Comparison of ENCODE assay signal across 8 cellular contexts in genomic region chr7:116952640-116953371, GRCh38. TPM values are rescaled to one million over a fixed set of nuclear protein-coding genes. Genes with fewer than 3 reads are reported as not detected.
A peak's percentile ranks its signal among the peaks of the same experiment; 100 is the strongest.
DNase-seq lines count a peak whose midpoint lies in the region; ATAC-seq and TF ChIP-seq lines count a peak whose summit lies in the region.

No MANE protein-coding gene starts in this region.

- peaks cover 8% of the 10 kb centered on the region for H3K4me1 ChIP-seq in CD8-positive, alpha-beta memory T cell (ENCODE audit: insufficient read depth, low read length)
- H3K4me1 ChIP-seq in Karpas-422 (ENCODE audit: low read length), result peaks cover 11% of the 10 kb centered on the region
- H3K4me1 ChIP-seq in mesendoderm (ENCODE audit: control insufficient read depth, low read depth, low read length), result peaks cover 2% of the 10 kb centered on the region
- peaks cover 29% of the 10 kb centered on the region for H3K4me1 ChIP-seq in upper lobe of right lung

- peak overlapping the region; percentile 81 for H3K56ac ChIP-seq in mesendoderm (ENCODE audit: low read length)

- H3K36me3 ChIP-seq in CD8-positive, alpha-beta memory T cell (ENCODE audit: insufficient read depth, low read length), result no peaks in the 10 kb centered on the region
- no peaks in the 10 kb centered on the region for H3K36me3 ChIP-seq in Karpas-422 (ENCODE audit: insufficient read depth, low read length)
- no peaks in the 10 kb centered on the region for H3K36me3 ChIP-seq in mesendoderm (ENCODE audit: control insufficient read depth, insufficient read depth, low read length)
- H3K36me3 ChIP-seq in upper lobe of right lung, result no peaks in the 10 kb centered on the region

- H2BK120ac ChIP-seq in mesendoderm (ENCODE audit: low read depth, low read length), result no peak overlapping the region

- no peak overlapping the region for H3K23ac ChIP-seq in mesendoderm (ENCODE audit: low read length)

- peak overlapping the region; percentile 76 for H3K27ac ChIP-seq in CD8-positive, alpha-beta memory T cell (ENCODE audit: low read depth, low read length)
- H3K27ac ChIP-seq in Karpas-422 (ENCODE audit: low read length) (no peak overlapping the region), mesendoderm (ENCODE audit: low read depth, low read length) (peak overlapping the region; percentile 92), upper lobe of right lung (peak overlapping the region; percentile 97)

- peak overlapping the region; percentile 96 for H3K4ac ChIP-seq in mesendoderm (ENCODE audit: low read depth, low read length)

- intact Hi-C loops in upper lobe of right lung (cut with DNase I), result no loop called here

- H3K9me3 Mint-ChIP-seq in CD8-positive, alpha-beta memory T cell, result no peaks in the 10 kb centered on the region
- no peaks in the 10 kb centered on the region for H3K9me3 Mint-ChIP-seq in effector memory CD8-positive, alpha-beta T cell

- peaks cover 0 to 1% of the 10 kb centered on the region in 2 donors for H3K27me3 Mint-ChIP-seq in CD8-positive, alpha-beta memory T cell
- no peaks in the 10 kb centered on the region for H3K27me3 Mint-ChIP-seq in effector memory CD8-positive, alpha-beta T cell

- peaks cover 2% of the 10 kb centered on the region for H3K79me1 ChIP-seq in mesendoderm (ENCODE audit: low read length)

- CTCF ChIA-PET in CD8-positive, alpha-beta memory T cell (lab: Charles Lee), result interaction anchor here (0.8 to 1.2 kb wide), 4 partner anchors 12 to 32 kb away, joined by 3 read pairs; no protein-coding TSS in a partner anchor

- H3K79me2 ChIP-seq in Karpas-422 (ENCODE audit: low read length) (no peaks in the 10 kb centered on the region), mesendoderm (ENCODE audit: control insufficient read depth, insufficient read depth, low read length) (no peaks in the 10 kb centered on the region)

- H2BK5ac ChIP-seq in mesendoderm (ENCODE audit: low read length), result no peak overlapping the region

- peak overlapping the region; percentile 42 for H3K18ac ChIP-seq in mesendoderm (ENCODE audit: low read length)

- H3K4me1 Mint-ChIP-seq in CD8-positive, alpha-beta memory T cell, result peaks cover 22 to 33% (median 31%) of the 10 kb centered on the region in 3 donors
- H3K4me1 Mint-ChIP-seq in effector memory CD8-positive, alpha-beta T cell (ENCODE audit: low read depth in 2 of 2), result peaks cover 10 to 13% of the 10 kb centered on the region in 2 donors

- no peaks in the 10 kb centered on the region for H3K9me3 ChIP-seq in CD8-positive, alpha-beta memory T cell (ENCODE audit: low read length)
- H3K9me3 ChIP-seq in Karpas-422 (ENCODE audit: low read length), result no peaks in the 10 kb centered on the region
- no peaks in the 10 kb centered on the region for H3K9me3 ChIP-seq in upper lobe of right lung

- H3K9me2 ChIP-seq in Karpas-422 (replicated peaks; ENCODE audit: insufficient read depth, low read length), result no peaks in the 10 kb centered on the region

- no peak for DNase-seq in CD8-positive, alpha-beta memory T cell
- DNase-seq in Karpas-422 (peak; percentile 44), SK-MEL-5 (ENCODE audit: low read depth, low spot score) (peak; percentile 57), mesendoderm (peak; percentile 82), upper lobe of right lung (peak; percentile 90)
- no peak for DNase-seq in effector memory CD8-positive, alpha-beta T cell
- no peak for DNase-seq in effector CD4-positive, alpha-beta T cell

- H3K27me3 ChIP-seq in CD8-positive, alpha-beta memory T cell (ENCODE audit: insufficient read depth, low read length, poor library complexity, severe bottlenecking), result no peaks in the 10 kb centered on the region
- H3K27me3 ChIP-seq in Karpas-422 (ENCODE audit: low read length) (no peaks in the 10 kb centered on the region), mesendoderm (ENCODE audit: insufficient read depth, low read length, poor library complexity) (no peaks in the 10 kb centered on the region), upper lobe of right lung (no peaks in the 10 kb centered on the region)

- H3K4me3 ChIP-seq in CD8-positive, alpha-beta memory T cell (ENCODE audit: low read length), result peak overlapping the region; percentile 66
- peak overlapping the region; percentile 77 for H3K4me3 ChIP-seq in Karpas-422 (ENCODE audit: low read length)
- peak overlapping the region; percentile 18 for H3K4me3 ChIP-seq in mesendoderm (ENCODE audit: low read length)
- H3K4me3 ChIP-seq in upper lobe of right lung, result peak overlapping the region; percentile 81

- in situ Hi-C loops in SK-MEL-5 (cut with HindIII; ENCODE audit: low pct_unique_long_range_greater_than_20kb, low sequenced_read_pairs), result no loop called here

- H4K8ac ChIP-seq in mesendoderm (ENCODE audit: low read depth, low read length), result peak overlapping the region; percentile 97

- H3K9ac ChIP-seq in Karpas-422 (ENCODE audit: low read length) (peak overlapping the region; percentile 83), mesendoderm (ENCODE audit: low read length) (peak overlapping the region; percentile 93)

- peak overlapping the region; percentile 99 for H2AFZ ChIP-seq in Karpas-422 (ENCODE audit: low read length)

- H3K36me3 Mint-ChIP-seq in CD8-positive, alpha-beta memory T cell, result peaks cover 0 to 4% (median 0%) of the 10 kb centered on the region in 3 donors
- H3K36me3 Mint-ChIP-seq in effector memory CD8-positive, alpha-beta T cell (ENCODE audit: insufficient read depth), result peaks cover 7% of the 10 kb centered on the region

- H3K27ac Mint-ChIP-seq in CD8-positive, alpha-beta memory T cell, result peak overlapping the region; percentile 32 to 88 (median 72)
- H3K27ac Mint-ChIP-seq in effector memory CD8-positive, alpha-beta T cell, result peak overlapping the region; percentile 66 to 67

- no peaks in the 10 kb centered on the region for H4K20me1 ChIP-seq in Karpas-422 (ENCODE audit: insufficient read depth, low read depth, low read length)

- no peak for TF ChIP-seq CTCF in upper lobe of right lung (IDR thresholded peaks at IDR 0.05)

- no peak overlapping the region for H4K5ac ChIP-seq in mesendoderm (ENCODE audit: low read length)

- no CpG with 5 or more reads among the region's 25 CpGs for WGBS in mesendoderm (ENCODE audit: extremely low coverage, insufficient coverage, low lambda C conversion rate)

- H3K4me2 ChIP-seq in Karpas-422 (ENCODE audit: low read depth, low read length, poor library complexity, severe bottlenecking) (peak overlapping the region; percentile 94), mesendoderm (ENCODE audit: low read length) (peak overlapping the region; percentile 63)

- no peak overlapping the region for H2AK5ac ChIP-seq in mesendoderm (ENCODE audit: low read length)

- H3K4me3 Mint-ChIP-seq in CD8-positive, alpha-beta memory T cell, result peak overlapping the region; percentile 82 to 94 (median 87)
- peak overlapping the region; percentile 82 to 84 for H3K4me3 Mint-ChIP-seq in effector memory CD8-positive, alpha-beta T cell

- H2BK15ac ChIP-seq in mesendoderm (replicated peaks; ENCODE audit: low read depth), result no peak overlapping the region

- POLR2A ChIA-PET in CD8-positive, alpha-beta memory T cell (lab: Charles Lee), result interaction anchor here (0.7 to 1.0 kb wide), 2 partner anchors 22 to 157 kb away, joined by 3 read pairs; no protein-coding TSS in a partner anchor

- ATAC-seq in GM19351 (IDR thresholded peaks at IDR 0.05; ENCODE audit: unreplicated experiment) (peak; percentile 18), upper lobe of right lung (no peak)
- ATAC-seq in effector memory CD8-positive, alpha-beta T cell (replicated peaks), result no peak

RNA-seq across cellular contexts. Expression of gene ST7, which starts 0.5 kb away (rescaled TPM):
- total RNA-seq in CD8-positive, alpha-beta memory T cell, result 10 to 100 TPM; 12.7 to 14.2 TPM
- polyA plus RNA-seq in CD8-positive, alpha-beta memory T cell, result 7.9 TPM
- 2.8 and 4.6 TPM in 2 replicates for total RNA-seq in Karpas-422 (2014; rRNA removed; shearing (Covaris generic); ENCODE audit: low replicate concordance)
- 92.5 and 97.3 TPM in 2 replicates for total RNA-seq in SK-MEL-5 (2014; rRNA removed; shearing (Covaris generic))
- polyA plus RNA-seq in SK-MEL-5 (2015; cell fraction: cytosol; rRNA removed), result 85.1 and 100 TPM in 2 replicates
- polyA plus RNA-seq in SK-MEL-5 (2015; cell fraction: nucleus; rRNA removed), result 81.5 and 86.9 TPM in 2 replicates
- polyA plus RNA-seq in mesendoderm (2013, experiment 1 of 2), result 12.7 TPM
- 13.0 TPM for polyA plus RNA-seq in mesendoderm (2013, experiment 2 of 2)
- total RNA-seq in upper lobe of right lung, result 48.6 TPM

Comparison
In these comparisons a context has a peak if more than half of its experiments do, and no peak if none do; other contexts are left out.
1. DNase-seq: peak in Karpas-422 (single experiment), SK-MEL-5 (single experiment), mesendoderm (single experiment) and upper lobe of right lung (single experiment); none in CD8-positive, alpha-beta memory T cell (0 of 5), effector memory CD8-positive, alpha-beta T cell (0 of 3) and effector CD4-positive, alpha-beta T cell (single experiment).
2. H3K4me3 ChIP-seq: peak in every context shown above with its lines; median percentile 81 in upper lobe of right lung; 77 in Karpas-422; 66 in CD8-positive, alpha-beta memory T cell; 18 in mesendoderm.